ENCODE assay signal across 17 cellular contexts in genomic region chr22:28006271-28006670, GRCh38.
DNase-seq lines count a peak whose midpoint lies in the region; ATAC-seq and TF ChIP-seq lines count a peak whose summit lies in the region.
"Had no signal": no experiment of that assay in that cellular context is flagged by ENCODE, and none has a peak within 500 bp of the region (broad histone marks: within the 10 kb centered on the region; RNA-seq: fewer than 3 reads in every experiment).

No MANE protein-coding gene starts in this region.

- H3K27me3 Mint-ChIP-seq in chondrocyte (ENCODE audit: low read depth), result no peaks in the 10 kb centered on the region

- TF ChIP-seq CTCF in chondrocyte (IDR thresholded peaks at IDR 0.05) (no peak), osteoblast (IDR thresholded peaks at IDR 0.05; ENCODE audit: extremely low read depth, low read depth, low read length) (no peak), colonic mucosa (IDR thresholded peaks at IDR 0.05) (no peak)

- H3K36me3 ChIP-seq in osteoblast (ENCODE audit: insufficient read depth, low read length) (no peaks in the 10 kb centered on the region), colonic mucosa (no peaks in the 10 kb centered on the region)

- H3K4me1 Mint-ChIP-seq in chondrocyte (ENCODE audit: low read depth), result peaks cover 26% of the 10 kb centered on the region

- peak; percentile 62 for DNase-seq in AG08396 (ENCODE audit: low spot score)
- peak; percentile 11 for DNase-seq in HCEC 1CT
- no peak for DNase-seq in chondrocyte (ENCODE audit: low spot score)
- DNase-seq in osteoblast (ENCODE audit: insufficient read length, low spot score, missing footprints), result peak; percentile 81
- DNase-seq in activated T-cell treated with anti-CD3 and anti-CD28 coated beads, Interleukin-2, amount 50 U/mL, for 48 hours, result no peak
- DNase-seq in colonic mucosa, result no peak
- DNase-seq: AML-193; DMS79; Kasumi-1; NCI-H1105; NCI-H2081; NCI-H446 treated with DMSO at 0.1 percent for 48 hours; NK-92 treated with Interleukin-12 subunit alpha and Interleukin-12 subunit beta, amount 100 ng/mL, for 24 hours had no signal

- no peak overlapping the region for H3K4me3 Mint-ChIP-seq in chondrocyte (ENCODE audit: unreplicated experiment)
- H3K4me3 Mint-ChIP-seq: CD14-positive monocyte had no signal

- no peaks in the 10 kb centered on the region for H3K9me3 Mint-ChIP-seq in chondrocyte (ENCODE audit: low read depth)
- H3K9me3 Mint-ChIP-seq: CD14-positive monocyte had no signal

- H3K79me2 ChIP-seq in osteoblast (ENCODE audit: insufficient read depth, low read length), result no peaks in the 10 kb centered on the region

- peak overlapping the region; percentile 13 for H3K27ac Mint-ChIP-seq in chondrocyte (ENCODE audit: unreplicated experiment)

- intact Hi-C loops in colonic mucosa (cut with DNase I), result no loop called here

- H3K4me1 ChIP-seq in osteoblast (ENCODE audit: insufficient read depth, low read length), result peaks cover 18% of the 10 kb centered on the region
- no peaks in the 10 kb centered on the region for H3K4me1 ChIP-seq in colonic mucosa

- H2AFZ ChIP-seq in osteoblast (ENCODE audit: low read length), result peak overlapping the region; percentile 46

- no peak for ATAC-seq in GM19023 (IDR thresholded peaks at IDR 0.05; ENCODE audit: unreplicated experiment)
- ATAC-seq: A549, HCT116 had no signal

- H3K27ac ChIP-seq in osteoblast (ENCODE audit: low read depth, low read length), result no peak overlapping the region
- H3K27ac ChIP-seq in colonic mucosa, result no peak overlapping the region
- H3K27ac ChIP-seq: A549 had no signal

- H3K27me3 ChIP-seq in osteoblast (ENCODE audit: insufficient read depth, low read length) (no peaks in the 10 kb centered on the region), colonic mucosa (no peaks in the 10 kb centered on the region)

- H3K4me2 ChIP-seq in osteoblast (ENCODE audit: insufficient read depth, low read length), result no peak overlapping the region
- H3K4me2 ChIP-seq: A549 had no signal

- H3K9me3 ChIP-seq in osteoblast (ENCODE audit: low read depth, low read length) (no peaks in the 10 kb centered on the region), colonic mucosa (no peaks in the 10 kb centered on the region)
- H3K9me3 ChIP-seq: A549 had no signal

- H3K4me3 ChIP-seq in osteoblast (ENCODE audit: insufficient read depth, low read length), result no peak overlapping the region
- H3K4me3 ChIP-seq in colonic mucosa, result no peak overlapping the region
- H3K4me3 ChIP-seq: A549 had no signal

- H4K20me1 ChIP-seq in osteoblast (ENCODE audit: insufficient read depth, low read length), result peaks cover 3% of the 10 kb centered on the region

- H3K9ac ChIP-seq in colonic mucosa (ENCODE audit: low read depth in 2 of 2, low read length in 2 of 2), result no peak overlapping the region

- H3K36me3 Mint-ChIP-seq in chondrocyte (ENCODE audit: low read depth), result peaks cover 3% of the 10 kb centered on the region
- H3K36me3 Mint-ChIP-seq: CD14-positive monocyte had no signal

Comparison
In these comparisons a context has a peak if more than half of its experiments do, and no peak if none do; other contexts are left out.
1. DNase-seq: peak in AG08396 (single experiment), HCEC 1CT (single experiment) and osteoblast (single experiment); none in chondrocyte (single experiment), activated T-cell treated with anti-CD3 and anti-CD28 coated beads, Interleukin-2, amount 50 U/mL, for 48 hours (0 of 2) and colonic mucosa (single experiment).